ENCODE assay signal across 9 cellular contexts in the genomic region with DNA sequence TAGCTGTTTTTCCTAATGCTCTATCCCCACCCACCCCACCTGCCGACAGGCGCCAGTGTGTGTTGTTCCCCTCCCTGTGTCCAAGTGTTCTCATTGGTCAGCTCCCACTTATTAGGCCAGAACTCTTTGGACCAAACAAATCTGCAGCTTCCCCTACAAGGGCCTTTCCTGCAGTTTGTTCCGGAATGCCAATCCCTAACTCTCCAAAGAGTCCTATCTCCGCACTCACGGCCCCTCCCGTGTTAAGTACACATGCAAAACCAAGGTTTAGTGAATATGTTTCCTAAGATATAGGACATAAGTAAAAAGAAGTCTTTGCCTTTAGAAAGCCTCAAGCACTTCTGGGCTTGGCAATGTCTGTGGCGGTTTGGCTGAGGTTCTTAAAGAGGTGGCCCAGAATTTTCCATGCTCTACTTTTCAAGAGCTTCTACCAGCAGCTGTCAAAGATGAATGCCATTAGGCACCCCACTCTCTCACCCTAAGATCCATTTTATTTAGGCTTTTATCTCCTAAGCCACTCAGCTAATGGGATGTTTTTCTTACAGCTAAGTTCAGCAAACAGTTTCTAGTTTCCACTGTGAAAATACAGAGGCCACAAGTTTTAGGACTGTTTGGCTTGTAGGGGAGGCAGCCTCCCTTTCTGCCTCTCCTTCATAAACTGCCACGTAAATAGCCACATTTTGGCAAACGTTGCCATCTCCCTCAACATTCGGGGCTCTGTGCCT. TPM values are rescaled to one million over a fixed set of nuclear protein-coding genes. Genes with fewer than 3 reads are reported as not detected.
DNase-seq lines count a peak whose midpoint lies in the region; ATAC-seq, FAIRE-seq and TF ChIP-seq lines count a peak whose summit lies in the region.
"Had no signal": no experiment of that assay in that cellular context is flagged by ENCODE, and none has a peak within 500 bp of the region (broad histone marks: within the 10 kb centered on the region; RNA-seq: fewer than 3 reads in every experiment).

No MANE protein-coding gene starts in this region.

- H3K27me3 ChIP-seq in foreskin keratinocyte (no peaks in the 10 kb centered on the region), psoas muscle (ENCODE audit: insufficient read depth in 3 of 3, low read length in 2 of 3) (no peaks in the 10 kb centered on the region)

- H3K36me3 Mint-ChIP-seq in WTC11, result no peaks in the 10 kb centered on the region

- no peaks in the 10 kb centered on the region for H3K9me3 Mint-ChIP-seq in WTC11

- FAIRE-seq in D721Med (lab: Jason Lieb, UNC), result no peak
- FAIRE-seq: A204.1 had no signal

- peaks cover 12% of the 10 kb centered on the region for H3K27me3 Mint-ChIP-seq in WTC11 (ENCODE audit: low read depth)

- H3K4me1 ChIP-seq in foreskin keratinocyte (peaks cover 52% of the 10 kb centered on the region), psoas muscle (peaks cover 46% of the 10 kb centered on the region)

- TF ChIP-seq CTCF in WTC11 (IDR thresholded peaks at IDR 0.05), result no peak
- no peak for TF ChIP-seq CTCF in foreskin keratinocyte (conservative IDR thresholded peaks at IDR 0.05)
- no peak for TF ChIP-seq CTCF in psoas muscle (IDR thresholded peaks at IDR 0.05)
- TF ChIP-seq CTCF in D721Med (IDR thresholded peaks at IDR 0.05; ENCODE audit: insufficient read depth, missing control alignments), result no peak
- TF ChIP-seq CTCF in GM13977 (IDR thresholded peaks at IDR 0.05; ENCODE audit: extremely low read depth, insufficient read depth, missing control alignments), result no peak

- intact Hi-C loops in psoas muscle (cut with DNase I), result loop anchor here (5.0 kb wide), 1 partner anchor 32 kb away; the partner anchor contains the start of gene C11orf91 (in 2 of the 2)

- ATAC-seq in WTC11, result no peak
- ATAC-seq in foreskin keratinocyte, result peak; percentile 5
- no peak for ATAC-seq in psoas muscle

- in situ Hi-C loops in GM13977 (cut with MboI; ENCODE audit: low pct_unique_long_range_greater_than_20kb, low sequenced_read_pairs, unreplicated experiment), result no loop called here

- POLR2A ChIA-PET in WTC11 (lab: Charles Lee), result no interaction called here

- H3K27ac Mint-ChIP-seq in WTC11, result no peak overlapping the region

- WGBS in psoas muscle, 3 donors, result 2 to 4% (median 3%) methylated on average over 10 of the region's 10 CpGs

- no peaks in the 10 kb centered on the region for H3K9me3 ChIP-seq in psoas muscle

- CTCF ChIA-PET in WTC11 (lab: Charles Lee), result no interaction called here

- H3K4me1 Mint-ChIP-seq in WTC11, result peaks cover 26% of the 10 kb centered on the region

- H3K4me3 Mint-ChIP-seq in WTC11, result peak overlapping the region; percentile 78

- peak; percentile 25 for DNase-seq in DMS153 treated with DMSO at 0.1 percent for 48 hours (lab: John Stamatoyannopoulos, UW; ENCODE audit: unreplicated experiment)
- DNase-seq in DMS153 (lab: John Stamatoyannopoulos, UW), result no peak
- DNase-seq in WTC11 (ENCODE audit: low spot score), result no peak
- DNase-seq in foreskin keratinocyte, result peak in 1 of 2 donors; percentile 48
- DNase-seq in psoas muscle, result peak; percentile 41 to 50
- no peak for DNase-seq in glomerular visceral epithelial cell (ENCODE audit: extremely low spot score)
- DNase-seq in D721Med (ENCODE audit: insufficient read length, low spot score), result no peak
- DNase-seq in GM13977 (ENCODE audit: low spot score), result no peak

- peak overlapping the region; percentile 96 for H3K4me3 ChIP-seq in psoas muscle

- H3K27ac ChIP-seq in foreskin keratinocyte (peak overlapping the region; percentile 90), psoas muscle (peak overlapping the region; percentile 98)

- peaks cover 5 to 20% of the 10 kb centered on the region in 2 donors for H3K36me3 ChIP-seq in psoas muscle (ENCODE audit: insufficient read depth in 1 of 2, low read depth in 1 of 2)

TF ChIP-seq in WTC11, 78 proteins besides CTCF, POLR2A, EP300 and RAD21 (continues in another document):
- TF ChIP-seq SMAD4 (CRISPR knock-in tag; IDR thresholded peaks at IDR 0.05) (no peak), TEAD1 (CRISPR knock-in tag; IDR thresholded peaks at IDR 0.05) (no peak), ZNF232 (CRISPR knock-in tag; IDR thresholded peaks at IDR 0.05) (no peak), ZSCAN18 (CRISPR knock-in tag; IDR thresholded peaks at IDR 0.05) (no peak), SMAD3 (CRISPR knock-in tag; IDR thresholded peaks at IDR 0.05; ENCODE audit: borderline replicate concordance) (no peak), TEAD4 (CRISPR knock-in tag; IDR thresholded peaks at IDR 0.05) (no peak), NR2C2 (CRISPR knock-in tag; IDR thresholded peaks at IDR 0.05) (no peak), GRHL2 (CRISPR knock-in tag; IDR thresholded peaks at IDR 0.05; ENCODE audit: insufficient replicate concordance, severe bottlenecking) (no peak), ZNF263 (CRISPR knock-in tag; IDR thresholded peaks at IDR 0.05; ENCODE audit: low read depth) (no peak), ERG (CRISPR knock-in tag; IDR thresholded peaks at IDR 0.05) (no peak), GTF2I (CRISPR knock-in tag; conservative IDR thresholded peaks at IDR 0.05) (no peak), FOXP4 (CRISPR knock-in tag; IDR thresholded peaks at IDR 0.05) (no peak), ZNF121 (CRISPR knock-in tag; IDR thresholded peaks at IDR 0.05) (no peak), ZNF671 (CRISPR knock-in tag; IDR thresholded peaks at IDR 0.05) (no peak), NFATC4 (CRISPR knock-in tag; IDR thresholded peaks at IDR 0.05) (no peak)
- TF ChIP-seq, protein P1, sequence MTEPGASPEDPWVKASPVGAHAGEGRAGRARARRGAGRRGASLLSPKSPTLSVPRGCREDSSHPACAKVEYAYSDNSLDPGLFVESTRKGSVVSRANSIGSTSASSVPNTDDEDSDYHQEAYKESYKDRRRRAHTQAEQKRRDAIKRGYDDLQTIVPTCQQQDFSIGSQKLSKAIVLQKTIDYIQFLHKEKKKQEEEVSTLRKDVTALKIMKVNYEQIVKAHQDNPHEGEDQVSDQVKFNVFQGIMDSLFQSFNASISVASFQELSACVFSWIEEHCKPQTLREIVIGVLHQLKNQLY (CRISPR knock-in tag; IDR thresholded peaks at IDR 0.05), result no peak
- TF ChIP-seq, protein P2, sequence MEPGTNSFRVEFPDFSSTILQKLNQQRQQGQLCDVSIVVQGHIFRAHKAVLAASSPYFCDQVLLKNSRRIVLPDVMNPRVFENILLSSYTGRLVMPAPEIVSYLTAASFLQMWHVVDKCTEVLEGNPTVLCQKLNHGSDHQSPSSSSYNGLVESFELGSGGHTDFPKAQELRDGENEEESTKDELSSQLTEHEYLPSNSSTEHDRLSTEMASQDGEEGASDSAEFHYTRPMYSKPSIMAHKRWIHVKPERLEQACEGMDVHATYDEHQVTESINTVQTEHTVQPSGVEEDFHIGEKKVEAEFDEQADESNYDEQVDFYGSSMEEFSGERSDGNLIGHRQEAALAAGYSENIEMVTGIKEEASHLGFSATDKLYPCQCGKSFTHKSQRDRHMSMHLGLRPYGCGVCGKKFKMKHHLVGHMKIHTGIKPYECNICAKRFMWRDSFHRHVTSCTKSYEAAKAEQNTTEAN (CRISPR knock-in tag; IDR thresholded peaks at IDR 0.05), result no peak

RNA-seq across cellular contexts. Expression of gene CD59, which starts 1.6 kb away (rescaled TPM):
- total RNA-seq in WTC11 (2021), result 65.8 to 86.7 TPM (median 79.7 TPM) in 3 replicates
- total RNA-seq in foreskin keratinocyte, result 670 and 816 TPM in 2 replicates
- 645 and 724 TPM in 2 replicates for polyA plus RNA-seq in foreskin keratinocyte
- total RNA-seq in psoas muscle, result 100 to 1,000 TPM; 548 to 930 (median 580) TPM
- polyA plus RNA-seq in psoas muscle, result 100 to 1,000 TPM; 423 to 754 (median 450) TPM

RNA-seq across cellular contexts. Expression of gene C11orf91, which starts 34.0 kb away (rescaled TPM):
- total RNA-seq in WTC11 (2021), result 0.22 TPM in 1 of 3 replicates, not detected in the others
- 0.18 and 0.41 TPM in 2 replicates for total RNA-seq in foreskin keratinocyte
- 0.20 and 0.50 TPM in 2 replicates for polyA plus RNA-seq in foreskin keratinocyte
- total RNA-seq in psoas muscle, result under 1 TPM in 3 of 4 donors, not detected in 1; 0.49 to 0.87 (median 0.53) TPM
- polyA plus RNA-seq in psoas muscle, result under 1 TPM in 1 of 3 donors, not detected in 2; 0.14 TPM

RNA-seq across cellular contexts. Expression of gene FBXO3, which starts 39.7 kb away (rescaled TPM):
- total RNA-seq in WTC11 (2021) (14.5 to 19.0 TPM (median 15.7 TPM) in 3 replicates), foreskin keratinocyte (34.0 and 34.9 TPM in 2 replicates), psoas muscle (10 to 100 TPM; 35.7 to 52.6 (median 40.9) TPM)
- polyA plus RNA-seq in foreskin keratinocyte (14.5 and 15.5 TPM in 2 replicates), psoas muscle (10 to 100 TPM; 13.4 to 37.6 (median 22.1) TPM)

Comparison
In these comparisons a context has a peak if more than half of its experiments do, and no peak if none do; other contexts are left out.
1. DNase-seq: peak in DMS153 treated with DMSO at 0.1 percent for 48 hours (single experiment) and psoas muscle (2 of 2); none in DMS153 (single experiment), WTC11 (single experiment), glomerular visceral epithelial cell (single experiment), D721Med (single experiment) and GM13977 (single experiment).